22 cellular contexts compared by ENCODE assay signal in the genomic region with DNA sequence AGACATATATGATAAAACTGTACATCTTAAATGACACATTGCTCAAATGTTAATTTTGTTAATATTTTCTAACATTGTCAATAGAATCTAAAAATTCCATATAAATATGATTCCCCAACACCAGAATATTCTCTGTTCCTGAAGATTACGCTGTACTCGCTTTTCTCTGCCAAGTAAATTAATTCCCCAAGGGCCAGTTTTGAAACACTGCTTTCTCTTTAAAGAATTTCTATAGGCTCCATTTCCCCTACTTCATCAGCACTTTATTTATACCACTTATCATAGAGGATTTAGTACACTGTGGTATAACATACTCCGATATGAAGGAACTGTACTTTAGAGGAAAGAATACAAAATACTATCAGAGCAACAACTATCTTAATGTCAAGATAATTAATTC.
"Had no signal": no experiment of that assay in that cellular context is flagged by ENCODE, and none has a peak within 500 bp of the region (broad histone marks: within the 10 kb centered on the region; RNA-seq: fewer than 3 reads in every experiment).

No MANE protein-coding gene starts in this region.

- DNase-seq: nephron progenitor cell; nucleus accumbens; pancreas; right cardiac atrium; right lobe of liver; sigmoid colon; small intestine; stimulated activated CD4-positive, alpha-beta T cell treated with anti-CD3 and anti-CD28 coated beads, Interleukin-15, amount 100 ng/mL, for 24 hours; stimulated activated CD4-positive, alpha-beta T cell treated with anti-CD3 and anti-CD28 coated beads, Interleukin-2, amount 100 ng/mL, for 24 hours; stimulated activated CD4-positive, alpha-beta T cell treated with anti-CD3 and anti-CD28 coated beads, Interleukin-2, amount 100 ng/mL, for 48 hours; stimulated activated CD4-positive, alpha-beta T cell treated with anti-CD3 and anti-CD28 coated beads, Interleukin-4, amount 100 ng/mL, for 24 hours; stimulated activated naive B cell treated with anti-CD40 and anti-IgM and Interleukin-4, amounts not matched to agents 10 μg/mL and 1 μg/mL and 100 μg/mL, for 72 hours; stimulated activated naive CD4-positive, alpha-beta T cell treated with Interleukin-2 at 50 U/mL for 16 hours; stomach; thyroid gland; trophoblast cell; upper lobe of left lung had no signal

- H3K4me1 Mint-ChIP-seq: nephron progenitor cell; neural crest cell; stimulated activated effector memory CD8-positive, alpha-beta T cell treated with anti-CD3 and anti-CD28 coated beads, Interleukin-12 subunit alpha, Interleukin-12 subunit beta, amount 100 ng/mL, for 72 hours; stimulated activated naive B cell treated with anti-CD40 and anti-IgM and Interleukin-4, amounts not matched to agents 10 μg/mL and 1 μg/mL and 100 μg/mL, for 72 hours had no signal

- FAIRE-seq: pancreas, urothelium cell line had no signal

- H3K36me3 Mint-ChIP-seq: natural killer cell treated with Interleukin-12 subunit alpha and Interleukin-12 subunit beta and Interleukin-15 and Interleukin-18, amount 100 ng/mL, for 72 hours; stimulated activated effector memory CD8-positive, alpha-beta T cell treated with anti-CD3 and anti-CD28 coated beads, Interleukin-12 subunit alpha, Interleukin-12 subunit beta, amount 100 ng/mL, for 72 hours had no signal

- H3K27ac Mint-ChIP-seq: natural killer cell treated with Interleukin-12 subunit alpha and Interleukin-12 subunit beta and Interleukin-15 and Interleukin-18, amount 100 ng/mL, for 72 hours; stimulated activated effector memory CD8-positive, alpha-beta T cell treated with anti-CD3 and anti-CD28 coated beads, Interleukin-12 subunit alpha, Interleukin-12 subunit beta, amount 100 ng/mL, for 72 hours; stimulated activated naive B cell treated with anti-CD40 and anti-IgM and Interleukin-4, amounts not matched to agents 10 μg/mL and 1 μg/mL and 100 μg/mL, for 72 hours; stimulated activated naive CD8-positive, alpha-beta T cell treated with anti-CD3 and anti-CD28 coated beads, Interleukin-15, Interleukin-2, amounts not matched to agents 100 ng/mL and 50 ng/mL, for 24 hours had no signal

- H3K9me3 Mint-ChIP-seq: natural killer cell treated with Interleukin-12 subunit alpha and Interleukin-12 subunit beta and Interleukin-15 and Interleukin-18, amount 100 ng/mL, for 72 hours; nephron progenitor cell; neural crest cell; stimulated activated effector memory CD8-positive, alpha-beta T cell treated with anti-CD3 and anti-CD28 coated beads, Interleukin-12 subunit alpha, Interleukin-12 subunit beta, amount 100 ng/mL, for 72 hours; stimulated activated naive B cell treated with anti-CD40 and anti-IgM and Interleukin-4, amounts not matched to agents 10 μg/mL and 1 μg/mL and 100 μg/mL, for 72 hours; stimulated activated naive CD8-positive, alpha-beta T cell treated with anti-CD3 and anti-CD28 coated beads, Interleukin-15, Interleukin-2, amounts not matched to agents 100 ng/mL and 50 ng/mL, for 24 hours had no signal

- ATAC-seq: natural killer cell treated with Interleukin-12 subunit alpha and Interleukin-12 subunit beta and Interleukin-15 and Interleukin-18, amount 100 ng/mL, for 72 hours; pancreas; right cardiac atrium; right lobe of liver; stimulated activated effector memory CD8-positive, alpha-beta T cell treated with anti-CD3 and anti-CD28 coated beads, Interleukin-12 subunit alpha, Interleukin-12 subunit beta, amount 100 ng/mL, for 72 hours; stimulated activated naive B cell treated with anti-CD40 and anti-IgM and Interleukin-4, amounts not matched to agents 10 μg/mL and 1 μg/mL and 100 μg/mL, for 72 hours had no signal

- H3K27me3 Mint-ChIP-seq: natural killer cell treated with Interleukin-12 subunit alpha and Interleukin-12 subunit beta and Interleukin-15 and Interleukin-18, amount 100 ng/mL, for 72 hours; stimulated activated naive B cell treated with anti-CD40 and anti-IgM and Interleukin-4, amounts not matched to agents 10 μg/mL and 1 μg/mL and 100 μg/mL, for 72 hours; stimulated activated naive CD8-positive, alpha-beta T cell treated with anti-CD3 and anti-CD28 coated beads, Interleukin-15, Interleukin-2, amounts not matched to agents 100 ng/mL and 50 ng/mL, for 24 hours had no signal

- H3K4me3 Mint-ChIP-seq: natural killer cell treated with Interleukin-12 subunit alpha and Interleukin-12 subunit beta and Interleukin-15 and Interleukin-18, amount 100 ng/mL, for 72 hours; nephron progenitor cell; neural crest cell; stimulated activated effector memory CD8-positive, alpha-beta T cell treated with anti-CD3 and anti-CD28 coated beads, Interleukin-12 subunit alpha, Interleukin-12 subunit beta, amount 100 ng/mL, for 72 hours; stimulated activated naive B cell treated with anti-CD40 and anti-IgM and Interleukin-4, amounts not matched to agents 10 μg/mL and 1 μg/mL and 100 μg/mL, for 72 hours; stimulated activated naive CD8-positive, alpha-beta T cell treated with anti-CD3 and anti-CD28 coated beads, Interleukin-15, Interleukin-2, amounts not matched to agents 100 ng/mL and 50 ng/mL, for 24 hours had no signal
